23 cellular contexts compared by ENCODE assay signal in the genomic region with DNA sequence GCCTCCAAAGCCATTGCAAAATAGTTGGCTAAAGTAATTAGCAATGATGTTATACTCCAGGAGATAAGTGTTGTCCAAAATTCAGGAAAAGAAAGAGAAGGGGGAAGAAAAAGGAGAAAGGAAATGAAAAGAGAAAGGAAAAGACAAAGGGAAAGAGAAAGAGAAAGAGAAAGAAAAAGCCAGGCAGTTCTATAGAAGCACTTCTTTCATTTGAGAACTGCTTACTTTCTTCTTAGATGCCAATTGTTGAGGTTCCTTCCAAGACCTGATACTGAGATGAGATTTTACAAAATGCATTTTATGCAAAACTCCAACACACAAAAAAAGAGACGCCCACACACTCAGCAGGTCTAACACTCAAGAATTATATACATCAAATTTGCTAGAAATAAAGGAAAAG.
A peak's percentile ranks its signal among the peaks of the same experiment; 100 is the strongest.
DNase-seq lines count a peak whose midpoint lies in the region; ATAC-seq and TF ChIP-seq lines count a peak whose summit lies in the region.
"Had no signal": no experiment of that assay in that cellular context is flagged by ENCODE, and none has a peak within 500 bp of the region (broad histone marks: within the 10 kb centered on the region; RNA-seq: fewer than 3 reads in every experiment).

No MANE protein-coding gene starts in this region.

- peak; percentile 24 for DNase-seq in inferior parietal cortex (ENCODE audit: extremely low spot score)
- DNase-seq in hypothalamus (lab: John Stamatoyannopoulos, UW), result no peak
- no peak for DNase-seq in nucleus accumbens (lab: John Stamatoyannopoulos, UW)
- DNase-seq in omental fat pad (ENCODE audit: low spot score), result no peak
- DNase-seq in occipital lobe (lab: John Stamatoyannopoulos, UW), result no peak
- DNase-seq: activated CD4-positive, CD25-positive, alpha-beta regulatory T cell; activated naive CD4-positive, alpha-beta T cell treated with anti-CD3 and anti-CD28 coated beads for 36 hours; activated T-cell treated with anti-CD3 and anti-CD28 coated beads, Interleukin-2, amount 50 U/mL, for 48 hours; CD4-positive, CD25-positive, alpha-beta regulatory T cell; effector CD8-positive, alpha-beta T cell; HFFc6; left cardiac atrium; NCI-H1105; NCI-H2029 treated with DMSO at 0.1 percent for 48 hours; NCI-H226; NCI-H774; stimulated activated CD8-positive, alpha-beta memory T cell treated with anti-CD3 and anti-CD28 coated beads, Interleukin-4, amount 100 ng/mL, for 48 hours; T1000; upper lobe of right lung had no signal

- ATAC-seq in GM19351 (IDR thresholded peaks at IDR 0.05; ENCODE audit: unreplicated experiment), result peak; percentile 71
- ATAC-seq in GM21786 (IDR thresholded peaks at IDR 0.05; ENCODE audit: unreplicated experiment), result peak; percentile 59
- peak; percentile 62 for ATAC-seq in HG03520 (IDR thresholded peaks at IDR 0.05; ENCODE audit: unreplicated experiment)
- ATAC-seq in omental fat pad (ENCODE audit: low FRiP score), result no peak
- ATAC-seq: HepG2, left cardiac atrium, upper lobe of right lung had no signal

- TF ChIP-seq CTCF in omental fat pad (IDR thresholded peaks at IDR 0.05), result no peak
